In the genomic region with DNA sequence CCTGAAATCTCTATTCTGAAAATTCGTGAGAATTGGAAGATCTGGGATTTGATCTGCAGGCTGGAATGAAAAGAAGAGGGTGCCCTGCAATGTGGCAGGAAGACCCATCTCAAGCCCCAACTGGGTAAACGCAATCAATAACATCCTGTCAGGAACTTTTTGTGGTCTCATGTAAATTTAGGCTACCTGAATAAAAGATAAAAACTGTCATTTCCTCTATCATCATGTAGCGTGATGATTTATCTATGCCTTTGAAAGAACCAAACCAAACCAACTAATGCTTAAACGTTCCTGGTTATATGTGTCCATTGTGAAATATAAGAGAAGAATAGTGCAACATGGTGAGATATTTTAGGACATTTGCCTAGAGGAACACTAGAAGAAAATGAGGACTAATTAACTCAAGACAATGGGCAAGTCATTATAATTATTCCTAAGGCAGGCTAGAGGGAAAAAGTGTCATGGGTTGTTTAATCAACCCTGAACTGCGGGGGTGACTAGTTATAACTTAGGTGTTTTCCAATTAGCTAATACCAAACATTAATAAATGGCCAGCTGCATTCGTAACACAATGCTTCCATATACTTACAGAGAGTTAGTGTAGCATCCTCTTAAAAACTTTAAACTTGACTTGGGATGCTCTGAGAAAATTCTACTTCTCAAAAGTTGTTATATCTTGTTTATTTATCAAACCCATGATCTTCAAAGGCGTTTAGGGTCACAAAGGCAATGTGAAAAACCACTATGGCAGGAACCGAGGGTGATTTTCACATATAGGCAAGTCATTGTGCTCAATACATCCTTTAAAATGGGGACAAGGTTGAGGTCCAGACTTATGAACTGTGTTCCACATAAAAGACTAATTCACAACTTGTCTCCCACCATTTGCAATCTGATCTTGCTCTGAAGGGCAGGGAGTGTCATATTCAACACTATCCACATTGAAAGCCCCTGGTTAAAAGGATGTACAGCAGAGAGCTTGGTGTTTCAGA, we compare ENCODE assay signal across 24 cellular contexts. TPM values are rescaled to one million over a fixed set of nuclear protein-coding genes. Genes with fewer than 3 reads are reported as not detected.
DNase-seq lines count a peak whose midpoint lies in the region; ATAC-seq and TF ChIP-seq lines count a peak whose summit lies in the region.
"Had no signal": no experiment of that assay in that cellular context is flagged by ENCODE, and none has a peak within 500 bp of the region (broad histone marks: within the 10 kb centered on the region; RNA-seq: fewer than 3 reads in every experiment).

No MANE protein-coding gene starts in this region.

- TF ChIP-seq CTCF in GM20000 (IDR thresholded peaks at IDR 0.05; ENCODE audit: extremely low read depth, missing control alignments) = no peak
- no peak for TF ChIP-seq CTCF in mucosa of descending colon (IDR thresholded peaks at IDR 0.05)

- H3K27ac Mint-ChIP-seq in CD8-positive, alpha-beta memory T cell = peak overlapping the region in 7 of 8 donors; percentile 13 to 72 (median 39)
- H3K27ac Mint-ChIP-seq in activated T-helper 17 cell treated with anti-CD3 and anti-CD28 coated beads, Interleukin-2, amount 50 U/mL, for 72 hours = no peak overlapping the region
- H3K27ac Mint-ChIP-seq: activated T-cell treated with anti-CD3 and anti-CD28 coated beads, Interleukin-2, amount 50 U/mL, for 24 hours had no signal

- H3K9me3 ChIP-seq in CD8-positive, alpha-beta memory T cell (ENCODE audit: low read length) = no peaks in the 10 kb centered on the region
- H3K9me3 ChIP-seq in mucosa of descending colon = no peaks in the 10 kb centered on the region
- H3K9me3 ChIP-seq: adrenal gland, lower lobe of right lung, pancreas, upper lobe of left lung had no signal

- H3K36me3 Mint-ChIP-seq in CD8-positive, alpha-beta memory T cell = no peaks in the 10 kb centered on the region
- no peaks in the 10 kb centered on the region for H3K36me3 Mint-ChIP-seq in activated T-helper 17 cell treated with anti-CD3 and anti-CD28 coated beads, Interleukin-2, amount 50 U/mL, for 72 hours (ENCODE audit: low read depth)

- intact Hi-C loops in mucosa of descending colon (cut with DNase I, micrococcal nuclease) = no loop called here

- H3K9me3 Mint-ChIP-seq in CD8-positive, alpha-beta memory T cell = no peaks in the 10 kb centered on the region
- H3K9me3 Mint-ChIP-seq in activated T-helper 17 cell treated with anti-CD3 and anti-CD28 coated beads, Interleukin-2, amount 50 U/mL, for 72 hours = no peaks in the 10 kb centered on the region

- H3K27me3 Mint-ChIP-seq in CD8-positive, alpha-beta memory T cell = no peaks in the 10 kb centered on the region
- no peaks in the 10 kb centered on the region for H3K27me3 Mint-ChIP-seq in activated T-helper 17 cell treated with anti-CD3 and anti-CD28 coated beads, Interleukin-2, amount 50 U/mL, for 72 hours
- H3K27me3 Mint-ChIP-seq: activated T-cell treated with anti-CD3 and anti-CD28 coated beads, Interleukin-2, amount 50 U/mL, for 24 hours had no signal

- no peaks in the 10 kb centered on the region for H3K27me3 ChIP-seq in CD8-positive, alpha-beta memory T cell (ENCODE audit: insufficient read depth, low read length, poor library complexity, severe bottlenecking)
- H3K27me3 ChIP-seq: pancreas, upper lobe of left lung had no signal

- peaks cover 20% of the 10 kb centered on the region for H3K4me1 ChIP-seq in CD8-positive, alpha-beta memory T cell (ENCODE audit: insufficient read depth, low read length)
- no peaks in the 10 kb centered on the region for H3K4me1 ChIP-seq in mucosa of descending colon (ENCODE audit: low read depth)
- H3K4me1 ChIP-seq: adrenal gland, lower lobe of right lung, pancreas, upper lobe of left lung had no signal

- peak overlapping the region in 6 of 7 donors; percentile 23 to 60 (median 27) for H3K4me3 Mint-ChIP-seq in CD8-positive, alpha-beta memory T cell
- peak overlapping the region; percentile 51 for H3K4me3 Mint-ChIP-seq in activated T-helper 17 cell treated with anti-CD3 and anti-CD28 coated beads, Interleukin-2, amount 50 U/mL, for 72 hours
- H3K4me3 Mint-ChIP-seq: activated T-cell treated with anti-CD3 and anti-CD28 coated beads, Interleukin-2, amount 50 U/mL, for 24 hours had no signal

- no peak overlapping the region for H3K27ac ChIP-seq in CD8-positive, alpha-beta memory T cell (ENCODE audit: low read depth, low read length)
- H3K27ac ChIP-seq: adrenal gland, dorsolateral prefrontal cortex, lower lobe of right lung, pancreas, upper lobe of left lung had no signal

- CTCF ChIA-PET in CD8-positive, alpha-beta memory T cell (lab: Charles Lee) = no interaction called here

- H3K4me1 Mint-ChIP-seq in CD8-positive, alpha-beta memory T cell = peaks cover 27 to 31% (median 29%) of the 10 kb centered on the region in 3 donors
- H3K4me1 Mint-ChIP-seq in activated T-helper 17 cell treated with anti-CD3 and anti-CD28 coated beads, Interleukin-2, amount 50 U/mL, for 72 hours = peaks cover 20% of the 10 kb centered on the region

- no peak overlapping the region for H3K4me3 ChIP-seq in CD8-positive, alpha-beta memory T cell (ENCODE audit: low read length)
- H3K4me3 ChIP-seq in mucosa of descending colon = no peak overlapping the region
- H3K4me3 ChIP-seq: adrenal gland, dorsolateral prefrontal cortex, lower lobe of right lung, pancreas, upper lobe of left lung had no signal

- POLR2A ChIA-PET in CD8-positive, alpha-beta memory T cell (lab: Charles Lee) = no interaction called here

- no peaks in the 10 kb centered on the region for H3K36me3 ChIP-seq in CD8-positive, alpha-beta memory T cell (ENCODE audit: insufficient read depth, low read length)
- H3K36me3 ChIP-seq in mucosa of descending colon (ENCODE audit: low read depth) = no peaks in the 10 kb centered on the region
- H3K36me3 ChIP-seq: adrenal gland, lower lobe of right lung, pancreas, upper lobe of left lung had no signal

- ATAC-seq in activated T-helper 17 cell treated with anti-CD3 and anti-CD28 coated beads, Interleukin-2, amount 50 U/mL, for 72 hours (replicated peaks) = peak; percentile 52
- peak; percentile 17 for ATAC-seq in mucosa of descending colon
- ATAC-seq in HG03442 (IDR thresholded peaks at IDR 0.05; ENCODE audit: unreplicated experiment) = no peak
- ATAC-seq in GM18511 (IDR thresholded peaks at IDR 0.05; ENCODE audit: unreplicated experiment) = no peak
- ATAC-seq: lower lobe of right lung, pancreas had no signal

- DNase-seq in CD8-positive, alpha-beta memory T cell = peak in 2 of 5 donors; percentile 10 to 28
- DNase-seq in GM20000 (ENCODE audit: low spot score) (peak; percentile 19), mucosa of descending colon (no peak), HCEC 1CT (no peak), NCI-H1436 (lab: John Stamatoyannopoulos, UW) (no peak)
- DNase-seq: activated CD4-positive, alpha-beta T cell treated with anti-CD3 and anti-CD28 coated beads, Interleukin-2, amount 50 U/mL, for 4 hours; activated T-cell treated with anti-CD3 and anti-CD28 coated beads, Interleukin-2, amount 50 U/mL, for 24 hours; adrenal gland; Calu3; dorsolateral prefrontal cortex; erythroblast; foreskin melanocyte; hippocampal formation; islet precursor cell; lower lobe of right lung; NCI-H1417; NCI-H526; pancreas; SHP77; T-helper 1 cell; upper lobe of left lung had no signal

RNA-seq across cellular contexts. Expression of gene ADO, which starts 48.6 kb away (rescaled TPM):
- total RNA-seq in CD8-positive, alpha-beta memory T cell = 10 to 100 TPM; 38.4 to 39.4 TPM
- polyA plus RNA-seq in CD8-positive, alpha-beta memory T cell = 2.8 TPM
- total RNA-seq in activated T-helper 17 cell treated with anti-CD3 and anti-CD28 coated beads, Interleukin-2, amount 50 U/mL, for 72 hours = 10 to 100 TPM; 11.5 to 15.4 TPM
- 10 to 100 TPM; 10.1 to 16.8 (median 10.3) TPM for total RNA-seq in mucosa of descending colon

Comparison
In these comparisons a context has a peak if more than half of its experiments do, and no peak if none do; other contexts are left out.
1. ATAC-seq: peak in activated T-helper 17 cell treated with anti-CD3 and anti-CD28 coated beads, Interleukin-2, amount 50 U/mL, for 72 hours (single experiment) and mucosa of descending colon (single experiment); none in HG03442 (single experiment) and GM18511 (single experiment).